9 cellular contexts compared by ENCODE assay signal in genomic region chr1:85398391-85399064, GRCh38.
DNase-seq lines count a peak whose midpoint lies in the region; ATAC-seq, FAIRE-seq and TF ChIP-seq lines count a peak whose summit lies in the region.
"Had no signal": no experiment of that assay in that cellular context is flagged by ENCODE, and none has a peak within 500 bp of the region (broad histone marks: within the 10 kb centered on the region; RNA-seq: fewer than 3 reads in every experiment).

No MANE protein-coding gene starts in this region.

- DNase-seq in BJ (ENCODE audit: low read depth) (no peak), NAMALWA (ENCODE audit: low spot score) (peak; percentile 16), H1 (ENCODE audit: low read depth in 1 of 2, low spot score in 2 of 2) (no peak), lung microvascular endothelial cell (ENCODE audit: low read depth in 2 of 2) (peak; percentile 50 to 66), islet precursor cell (no peak), progenitor cell of endocrine pancreas (ENCODE audit: low spot score, unreplicated experiment) (no peak)
- DNase-seq: NCI-H2081 had no signal

- TF ChIP-seq CTCF in BJ (IDR thresholded peaks at IDR 0.05; ENCODE audit: insufficient read depth, low read depth, low read length) (peak; percentile 41), H1 (IDR thresholded peaks at IDR 0.05; ENCODE audit: control extremely low read depth in 1 of 3, insufficient read depth in 1 of 3, low read depth in 1 of 3, low read length in 3 of 3) (peak in 1 of 3 experiments; percentile 19; a peak in 2 of 4 replicates), progenitor cell of endocrine pancreas (IDR thresholded peaks at IDR 0.05; ENCODE audit: unreplicated experiment) (no peak)

- H3K56ac ChIP-seq in H1 (replicated peaks; ENCODE audit: insufficient read length, low read depth, low read length), result no peak overlapping the region

- no peaks in the 10 kb centered on the region for H3K23me2 ChIP-seq in H1 (ENCODE audit: low read depth, low read length)

- no peaks in the 10 kb centered on the region for H3K27me3 Mint-ChIP-seq in progenitor cell of endocrine pancreas

- H2AFZ ChIP-seq in H1 (ENCODE audit: low read length), result no peak overlapping the region

- H3K36me3 ChIP-seq in BJ (ENCODE audit: control insufficient read depth, insufficient read depth, low read length) (no peaks in the 10 kb centered on the region), H1 (ENCODE audit: control insufficient read depth in 2 of 4, insufficient read depth in 4 of 4, low read length in 3 of 4) (no peaks in the 10 kb centered on the region; a peak in 1 of 8 replicates)

- H3K4ac ChIP-seq in H1 (replicated peaks; ENCODE audit: insufficient read length, low read depth, low read length), result no peak overlapping the region

- 90% methylated on average over 6 of the region's 6 CpGs; no CpG with 5 or more reads in 1 of the 2 experiments for WGBS in H1 (ENCODE audit: extremely low coverage in 1 of 2, insufficient coverage in 1 of 2, insufficient read length in 1 of 2, insufficient replicate concordance in 2 of 2, low coverage in 1 of 2, low lambda C conversion rate in 2 of 2, missing lambda C conversion rate in 1 of 2), 2 experiments

- H3K9me3 ChIP-seq in H1 (ENCODE audit: insufficient read depth in 2 of 2, low read depth in 1 of 2, low read length in 1 of 2), result no peaks in the 10 kb centered on the region

- H2AK5ac ChIP-seq in H1 (ENCODE audit: low read depth, low read length), result no peak overlapping the region

- H3K23ac ChIP-seq in H1 (ENCODE audit: insufficient read length), result no peak overlapping the region

- H3K4me1 Mint-ChIP-seq in progenitor cell of endocrine pancreas (ENCODE audit: low read depth), result peaks cover 5% of the 10 kb centered on the region

- CTCF ChIA-PET in BJ (lab: Yijun Ruan, JAX), result interaction anchor here (1.2 to 1.4 kb wide), 2 partner anchors 8 to 90 kb away, joined by 3 to 4 read pairs; no protein-coding TSS in a partner anchor
- CTCF ChIA-PET in H1 (lab: Charles Lee; ENCODE audit: partially characterized antibody), result interaction anchor here (0.6 to 3.3 kb wide), 8 partner anchors 17 to 153 kb away, joined by 3 to 13 read pairs (median 6); no protein-coding TSS in a partner anchor

- no peak overlapping the region for H3K14ac ChIP-seq in H1 (ENCODE audit: insufficient read length)

- TF ChIP-seq POLR2A in H1 (IDR thresholded peaks at IDR 0.05; ENCODE audit: control extremely low read depth in 1 of 2, low read depth in 2 of 2, low read length in 2 of 2), result no peak

- H4K20me1 ChIP-seq in H1 (replicated peaks in 1 of 2; ENCODE audit: control insufficient read depth in 1 of 2, insufficient read depth in 2 of 2, low read length in 2 of 2), result no peaks in the 10 kb centered on the region

- H4K91ac ChIP-seq in H1 (replicated peaks; ENCODE audit: insufficient read length, low read length), result no peak overlapping the region

- no peak overlapping the region for H4K8ac ChIP-seq in H1 (ENCODE audit: extremely low read depth, insufficient read depth, low read length)

- H3K27me3 ChIP-seq in BJ (ENCODE audit: control insufficient read depth, insufficient read depth, low read length) (no peaks in the 10 kb centered on the region), H1 (replicated peaks in 1 of 4; ENCODE audit: control insufficient read depth in 3 of 4, extremely low read depth in 1 of 4, insufficient read depth in 3 of 4, low read length in 3 of 4) (no peaks in the 10 kb centered on the region)

- H2BK5ac ChIP-seq in H1 (ENCODE audit: low read depth, low read length), result no peak overlapping the region

- no peak overlapping the region for H4K5ac ChIP-seq in H1 (ENCODE audit: insufficient read length, low read depth, low read length)

- H2BK15ac ChIP-seq in H1 (ENCODE audit: low read length), result no peak overlapping the region

- H3K9me3 Mint-ChIP-seq in progenitor cell of endocrine pancreas (ENCODE audit: low read depth), result peaks cover 4% of the 10 kb centered on the region

- no peak overlapping the region for H2BK120ac ChIP-seq in H1 (replicated peaks; ENCODE audit: low read depth, low read length)

- H2BK12ac ChIP-seq in H1 (ENCODE audit: low read depth, low read length), result no peak overlapping the region

- no peak overlapping the region for H3K4me3 Mint-ChIP-seq in progenitor cell of endocrine pancreas (ENCODE audit: low read depth)

- no peaks in the 10 kb centered on the region for H3K79me1 ChIP-seq in H1 (ENCODE audit: low read depth, low read length)

- ATAC-seq in HG03354 (IDR thresholded peaks at IDR 0.05; ENCODE audit: poor library complexity, severe bottlenecking, unreplicated experiment) (no peak), GM19023 (IDR thresholded peaks at IDR 0.05; ENCODE audit: unreplicated experiment) (no peak)

- FAIRE-seq in H1 (lab: Jason Lieb, UNC), result peak; percentile 39

- POLR2A ChIA-PET in BJ (lab: Charles Lee) (interaction anchor here (0.6 kb wide), 1 partner anchor 9 kb away, joined by 3 read pairs; no protein-coding TSS in a partner anchor), H1 (lab: Charles Lee; ENCODE audit: partially characterized antibody) (interaction anchor here (0.7 to 1.3 kb wide), 2 partner anchors 8 to 185 kb away, joined by 3 to 4 read pairs; no protein-coding TSS in a partner anchor)

- TF ChIP-seq EP300 in H1 (IDR thresholded peaks at IDR 0.05; ENCODE audit: borderline replicate concordance in 1 of 2, low read depth in 2 of 2, low read length in 2 of 2), result no peak

- H3K4me3 ChIP-seq in BJ (ENCODE audit: low read depth, low read length), result no peak overlapping the region
- no peak overlapping the region for H3K4me3 ChIP-seq in H1 (ENCODE audit: extremely low read depth in 1 of 4, insufficient read depth in 2 of 4, low read depth in 3 of 4, low read length in 4 of 4)

- no peak overlapping the region for H3K9ac ChIP-seq in H1 (replicated peaks in 1 of 4; ENCODE audit: extremely low read depth in 1 of 4, low read depth in 3 of 4, low read length in 3 of 4)

- H3K4me2 ChIP-seq in H1 (ENCODE audit: insufficient read depth in 1 of 2, low read depth in 2 of 2, low read length in 2 of 2), result no peak overlapping the region

- no peak overlapping the region for H3K18ac ChIP-seq in H1 (ENCODE audit: extremely low read depth, low read length)

- peak; percentile 21 to 32; a peak in 1 of 4 replicates for TF ChIP-seq RAD21 in H1 (IDR thresholded peaks at IDR 0.05 in 1 of 2, conservative IDR thresholded peaks at IDR 0.05 in 1 of 2; ENCODE audit: low read depth in 2 of 2, low read length in 2 of 2)

- H3K79me2 ChIP-seq in H1 (ENCODE audit: control insufficient read depth in 1 of 2, insufficient read depth in 2 of 2, low read length in 2 of 2), result no peaks in the 10 kb centered on the region

- H3K4me1 ChIP-seq in H1 (replicated peaks in 1 of 4; ENCODE audit: control insufficient read depth in 3 of 4, insufficient read depth in 4 of 4, low read length in 3 of 4), result peaks cover 0 to 9% (median 4%) of the 10 kb centered on the region in 4 experiments; a peak in 4 of 7 replicates

- no peak overlapping the region for H3K27ac Mint-ChIP-seq in progenitor cell of endocrine pancreas

- H2BK20ac ChIP-seq in H1 (ENCODE audit: low read length), result no peak overlapping the region

- no peak overlapping the region for H3K27ac ChIP-seq in H1 (ENCODE audit: low read depth, low read length)

- H3K36me3 Mint-ChIP-seq in progenitor cell of endocrine pancreas (ENCODE audit: insufficient read depth), result peaks cover 1% of the 10 kb centered on the region

TF ChIP-seq in H1, 55 proteins besides CTCF, POLR2A, EP300 and RAD21:
- TF ChIP-seq SP1 (IDR thresholded peaks at IDR 0.05; ENCODE audit: low read depth, low read length) (no peak), RBBP5 (IDR thresholded peaks at IDR 0.05; ENCODE audit: borderline replicate concordance, low read depth, low read length) (no peak), CHD2 (IDR thresholded peaks at IDR 0.05; ENCODE audit: low read length) (no peak), TCF12 (IDR thresholded peaks at IDR 0.05; ENCODE audit: low read depth, low read length) (no peak), NRF1 (IDR thresholded peaks at IDR 0.05; ENCODE audit: low read depth, low read length) (no peak), CBX8 (IDR thresholded peaks at IDR 0.05; ENCODE audit: borderline replicate concordance, low read depth, low read length) (no peak), YY1 (IDR thresholded peaks at IDR 0.05; ENCODE audit: low read depth, low read length) (no peak)
- TF ChIP-seq, protein P1, sequence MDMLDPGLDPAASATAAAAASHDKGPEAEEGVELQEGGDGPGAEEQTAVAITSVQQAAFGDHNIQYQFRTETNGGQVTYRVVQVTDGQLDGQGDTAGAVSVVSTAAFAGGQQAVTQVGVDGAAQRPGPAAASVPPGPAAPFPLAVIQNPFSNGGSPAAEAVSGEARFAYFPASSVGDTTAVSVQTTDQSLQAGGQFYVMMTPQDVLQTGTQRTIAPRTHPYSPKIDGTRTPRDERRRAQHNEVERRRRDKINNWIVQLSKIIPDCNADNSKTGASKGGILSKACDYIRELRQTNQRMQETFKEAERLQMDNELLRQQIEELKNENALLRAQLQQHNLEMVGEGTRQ (IDR thresholded peaks at IDR 0.05; ENCODE audit: low read length), result no peak

Comparison
In these comparisons a context has a peak if more than half of its experiments do, and no peak if none do; other contexts are left out.
1. DNase-seq: peak in NAMALWA (single experiment) and lung microvascular endothelial cell (2 of 2); none in BJ (single experiment), H1 (0 of 2), islet precursor cell (single experiment) and progenitor cell of endocrine pancreas (single experiment).